ENCODE assay signal across 8 cellular contexts in the genomic region with DNA sequence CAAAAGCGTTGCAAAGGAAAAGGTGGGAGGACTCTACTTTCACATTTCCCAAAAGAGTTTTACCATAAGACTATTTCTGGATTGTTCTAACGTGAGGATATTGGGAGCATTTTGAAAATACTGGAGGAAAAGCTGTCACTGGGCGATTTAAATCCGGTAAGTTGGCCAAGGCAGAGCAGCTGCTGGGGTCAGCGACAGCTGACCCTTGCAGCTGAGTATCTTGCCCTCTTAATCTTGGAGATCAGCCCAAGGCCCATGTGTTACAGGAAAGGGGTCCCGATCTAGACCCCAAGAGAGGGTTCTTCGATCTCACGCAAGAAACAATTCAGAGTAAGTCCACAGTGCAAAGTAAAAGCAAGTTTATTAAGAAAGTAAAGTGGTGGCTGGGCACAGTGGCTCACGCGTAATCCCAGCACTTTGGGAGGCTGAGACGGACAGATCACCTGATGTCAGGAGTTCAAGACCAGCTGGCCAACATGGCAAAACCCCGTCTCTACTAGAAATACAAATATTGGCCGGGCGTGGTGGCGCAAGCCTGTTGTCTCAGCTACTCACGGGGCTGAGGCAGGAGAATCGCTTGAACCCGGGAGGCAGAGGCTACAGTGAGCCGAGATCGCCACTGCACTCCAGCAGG. TPM values are rescaled to one million over a fixed set of nuclear protein-coding genes. Genes with fewer than 3 reads are reported as not detected.
A peak's percentile ranks its signal among the peaks of the same experiment; 100 is the strongest.
DNase-seq lines count a peak whose midpoint lies in the region; ATAC-seq and TF ChIP-seq lines count a peak whose summit lies in the region.

No MANE protein-coding gene starts in this region.

- TF ChIP-seq CTCF in SK-N-SH (IDR thresholded peaks at IDR 0.05) (no peak), astrocyte of the cerebellum (IDR thresholded peaks at IDR 0.05; ENCODE audit: low read depth, low read length, missing control alignments) (no peak), left lung (IDR thresholded peaks at IDR 0.05) (no peak)

- no peaks in the 10 kb centered on the region for H3K27me3 ChIP-seq in SK-N-SH (ENCODE audit: insufficient read depth)
- peaks cover 0 to 35% of the 10 kb centered on the region in 2 donors for H3K27me3 ChIP-seq in left lung

- WGBS in SK-N-SH (ENCODE audit: low lambda C conversion rate) = 68% methylated on average over 20 of the region's 20 CpGs

- intact Hi-C loops in left lung (cut with DNase I) = no loop called here

- H3K9me2 ChIP-seq in SK-N-SH = no peaks in the 10 kb centered on the region

- peaks cover 18 to 34% of the 10 kb centered on the region in 2 experiments for H3K4me1 ChIP-seq in SK-N-SH (ENCODE audit: control insufficient read depth in 1 of 2, insufficient read depth in 2 of 2, low read depth in 1 of 2, low read length in 1 of 2)
- peaks cover 9 to 56% of the 10 kb centered on the region in 2 donors for H3K4me1 ChIP-seq in left lung

- no peaks in the 10 kb centered on the region for H3K9me3 ChIP-seq in SK-N-SH
- H3K9me3 ChIP-seq in left lung = no peaks in the 10 kb centered on the region

- H3K79me2 ChIP-seq in SK-N-SH (ENCODE audit: insufficient read depth) = peaks cover 29% of the 10 kb centered on the region

- H3K4me3 ChIP-seq in SK-N-SH (ENCODE audit: low read depth in 2 of 2, low read length in 1 of 2) = peak overlapping the region; percentile 71 to 73
- H3K4me3 ChIP-seq in astrocyte of the cerebellum (ENCODE audit: low read depth, low read length) = peak overlapping the region; percentile 61
- H3K4me3 ChIP-seq in left lung = peak overlapping the region; percentile 73 to 76

- DNase-seq in SK-N-SH (no peak), astrocyte of the cerebellum (ENCODE audit: low read depth) (no peak), left lung (peak; percentile 56 to 75), HT-29 (ENCODE audit: low spot score) (no peak), SW 1271 (lab: John Stamatoyannopoulos, UW) (no peak)

- ATAC-seq in SK-N-SH treated with all-trans-retinoic acid at 6 μM for 48 hours = no peak
- peak; percentile 2 for ATAC-seq in left lung
- ATAC-seq in GM19023 (IDR thresholded peaks at IDR 0.05; ENCODE audit: unreplicated experiment) = no peak

- POLR2A ChIA-PET in SK-N-SH (lab: Yijun Ruan, JAX) = no interaction called here

- peak overlapping the region; percentile 82 for H3K4me2 ChIP-seq in SK-N-SH

- CTCF ChIA-PET in SK-N-SH (lab: Yijun Ruan, JAX) = interaction anchor here (0.6 to 6.2 kb wide), 48 partner anchors 11 to 199 kb away, joined by 3 to 120 read pairs (median 5); no protein-coding TSS in a partner anchor

- no peak for TF ChIP-seq RAD21 in SK-N-SH (IDR thresholded peaks at IDR 0.05; ENCODE audit: low read length)

- in situ Hi-C loops in astrocyte of the cerebellum (cut with HindIII; ENCODE audit: low sequenced_read_pairs) = loop anchor here (5.0 kb wide), 1 partner anchor 103 kb away; no protein-coding TSS in a partner anchor

- peaks cover 36% of the 10 kb centered on the region for H3F3A ChIP-seq in SK-N-SH (replicated peaks; ENCODE audit: insufficient read depth)

- no peak for TF ChIP-seq EP300 in SK-N-SH (IDR thresholded peaks at IDR 0.05; ENCODE audit: borderline replicate concordance in 1 of 2, low read depth in 1 of 2, low read length in 1 of 2)

- peak overlapping the region; percentile 65 for H3K9ac ChIP-seq in SK-N-SH

- H4K20me1 ChIP-seq in SK-N-SH (ENCODE audit: insufficient read depth) = no peaks in the 10 kb centered on the region; the same call in 1 of the 2 replicates

- peak overlapping the region; percentile 60 to 72; a peak in 3 of 4 replicates for H3K27ac ChIP-seq in SK-N-SH (ENCODE audit: low read depth in 2 of 2, low read length in 1 of 2)
- H3K27ac ChIP-seq in left lung = peak overlapping the region; percentile 86 to 89
- H3K27ac ChIP-seq in temporal lobe (ENCODE audit: low read depth, low read length) = peak overlapping the region; percentile 98

- H3K36me3 ChIP-seq in SK-N-SH (replicated peaks in 1 of 2; ENCODE audit: control insufficient read depth in 1 of 2, insufficient read depth in 2 of 2, low read length in 1 of 2) (no peaks in the 10 kb centered on the region), left lung (no peaks in the 10 kb centered on the region)

- peak overlapping the region; percentile 89 for H2AFZ ChIP-seq in SK-N-SH (ENCODE audit: low read depth)

TF ChIP-seq in SK-N-SH, 30 proteins besides CTCF, POLR2A, EP300 and RAD21:
- TF ChIP-seq MXI1 (IDR thresholded peaks at IDR 0.05; ENCODE audit: low read depth, low read length) (0 out of 2 replicates have a peak, but pooled peaks have one; percentile 11), FOXJ3 (CRISPR knock-in tag; IDR thresholded peaks at IDR 0.05) (no peak), NRF1 (IDR thresholded peaks at IDR 0.05; ENCODE audit: low read depth, low read length) (no peak)

TF ChIP-seq in SK-N-SH treated with all-trans-retinoic acid at 6 μM for 48 hours, 23 proteins besides CTCF, POLR2A, EP300 and RAD21:
- TF ChIP-seq BACH2 (CRISPR knock-in tag; IDR thresholded peaks at IDR 0.05; ENCODE audit: borderline replicate concordance) (no peak), ZFP30 (CRISPR knock-in tag; IDR thresholded peaks at IDR 0.05) (no peak), GLIS3 (CRISPR knock-in tag; IDR thresholded peaks at IDR 0.05) (no peak), TCF4 (CRISPR knock-in tag; IDR thresholded peaks at IDR 0.05; ENCODE audit: borderline replicate concordance) (no peak), ZNF8 (CRISPR knock-in tag; IDR thresholded peaks at IDR 0.05) (no peak), ZNF565 (CRISPR knock-in tag; conservative IDR thresholded peaks at IDR 0.05; ENCODE audit: low read depth) (no peak), ZFP3 (CRISPR knock-in tag; IDR thresholded peaks at IDR 0.05) (no peak), TOX (CRISPR knock-in tag; IDR thresholded peaks at IDR 0.05; ENCODE audit: borderline replicate concordance) (no peak)
- TF ChIP-seq, protein P1, sequence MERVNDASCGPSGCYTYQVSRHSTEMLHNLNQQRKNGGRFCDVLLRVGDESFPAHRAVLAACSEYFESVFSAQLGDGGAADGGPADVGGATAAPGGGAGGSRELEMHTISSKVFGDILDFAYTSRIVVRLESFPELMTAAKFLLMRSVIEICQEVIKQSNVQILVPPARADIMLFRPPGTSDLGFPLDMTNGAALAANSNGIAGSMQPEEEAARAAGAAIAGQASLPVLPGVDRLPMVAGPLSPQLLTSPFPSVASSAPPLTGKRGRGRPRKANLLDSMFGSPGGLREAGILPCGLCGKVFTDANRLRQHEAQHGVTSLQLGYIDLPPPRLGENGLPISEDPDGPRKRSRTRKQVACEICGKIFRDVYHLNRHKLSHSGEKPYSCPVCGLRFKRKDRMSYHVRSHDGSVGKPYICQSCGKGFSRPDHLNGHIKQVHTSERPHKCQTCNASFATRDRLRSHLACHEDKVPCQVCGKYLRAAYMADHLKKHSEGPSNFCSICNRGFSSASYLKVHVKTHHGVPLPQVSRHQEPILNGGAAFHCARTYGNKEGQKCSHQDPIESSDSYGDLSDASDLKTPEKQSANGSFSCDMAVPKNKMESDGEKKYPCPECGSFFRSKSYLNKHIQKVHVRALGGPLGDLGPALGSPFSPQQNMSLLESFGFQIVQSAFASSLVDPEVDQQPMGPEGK (CRISPR knock-in tag; IDR thresholded peaks at IDR 0.05; ENCODE audit: borderline replicate concordance) = no peak
- TF ChIP-seq, protein P2, sequence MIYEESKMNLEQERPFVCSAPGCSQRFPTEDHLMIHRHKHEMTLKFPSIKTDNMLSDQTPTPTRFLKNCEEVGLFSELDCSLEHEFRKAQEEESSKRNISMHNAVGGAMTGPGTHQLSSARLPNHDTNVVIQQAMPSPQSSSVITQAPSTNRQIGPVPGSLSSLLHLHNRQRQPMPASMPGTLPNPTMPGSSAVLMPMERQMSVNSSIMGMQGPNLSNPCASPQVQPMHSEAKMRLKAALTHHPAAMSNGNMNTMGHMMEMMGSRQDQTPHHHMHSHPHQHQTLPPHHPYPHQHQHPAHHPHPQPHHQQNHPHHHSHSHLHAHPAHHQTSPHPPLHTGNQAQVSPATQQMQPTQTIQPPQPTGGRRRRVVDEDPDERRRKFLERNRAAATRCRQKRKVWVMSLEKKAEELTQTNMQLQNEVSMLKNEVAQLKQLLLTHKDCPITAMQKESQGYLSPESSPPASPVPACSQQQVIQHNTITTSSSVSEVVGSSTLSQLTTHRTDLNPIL (CRISPR knock-in tag; IDR thresholded peaks at IDR 0.05; ENCODE audit: low read depth) = no peak
- TF ChIP-seq, protein P3, sequence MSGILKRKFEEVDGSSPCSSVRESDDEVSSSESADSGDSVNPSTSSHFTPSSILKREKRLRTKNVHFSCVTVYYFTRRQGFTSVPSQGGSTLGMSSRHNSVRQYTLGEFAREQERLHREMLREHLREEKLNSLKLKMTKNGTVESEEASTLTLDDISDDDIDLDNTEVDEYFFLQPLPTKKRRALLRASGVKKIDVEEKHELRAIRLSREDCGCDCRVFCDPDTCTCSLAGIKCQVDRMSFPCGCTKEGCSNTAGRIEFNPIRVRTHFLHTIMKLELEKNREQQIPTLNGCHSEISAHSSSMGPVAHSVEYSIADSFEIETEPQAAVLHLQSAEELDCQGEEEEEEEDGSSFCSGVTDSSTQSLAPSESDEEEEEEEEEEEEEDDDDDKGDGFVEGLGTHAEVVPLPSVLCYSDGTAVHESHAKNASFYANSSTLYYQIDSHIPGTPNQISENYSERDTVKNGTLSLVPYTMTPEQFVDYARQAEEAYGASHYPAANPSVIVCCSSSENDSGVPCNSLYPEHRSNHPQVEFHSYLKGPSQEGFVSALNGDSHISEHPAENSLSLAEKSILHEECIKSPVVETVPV (CRISPR knock-in tag; IDR thresholded peaks at IDR 0.05) = no peak

RNA-seq across cellular contexts. Expression of a gene that starts 1.0 kb away (rescaled TPM):
- polyA plus RNA-seq in SK-N-SH (2012; rRNA removed) = 37.6 and 55.7 TPM in 2 replicates
- polyA plus RNA-seq in SK-N-SH (2012; cell fraction: cytosol; rRNA removed) = 55.0 and 61.9 TPM in 2 replicates
- polyA plus RNA-seq in SK-N-SH (2012; cell fraction: nucleus; rRNA removed) = 46.2 and 62.7 TPM in 2 replicates
- 100 to 1,000 TPM in 1 of 2 donors, 10 to 100 TPM in 1; 58.4 to 102 TPM for total RNA-seq in left lung
- 26.6 TPM for total RNA-seq in temporal lobe
- 0.99 and 2.4 TPM in 2 replicates for total RNA-seq in HT-29 (2014; rRNA removed; shearing (Covaris generic))

Comparison
In these comparisons a context has a peak if more than half of its experiments do, and no peak if none do; other contexts are left out.
1. DNase-seq: peak in left lung (2 of 2); none in SK-N-SH (single experiment), astrocyte of the cerebellum (single experiment), HT-29 (single experiment) and SW 1271 (0 of 2).
2. Peak in every context shown above with its lines, with median percentiles within 50 percentile points of each other: H3K27ac ChIP-seq and H3K4me3 ChIP-seq.